33 cellular contexts compared by ENCODE assay signal in genomic region chr19:13330285-13330684, GRCh38.
"Had no signal": no experiment of that assay in that cellular context is flagged by ENCODE, and none has a peak within 500 bp of the region (broad histone marks: within the 10 kb centered on the region; RNA-seq: fewer than 3 reads in every experiment).

No MANE protein-coding gene starts in this region.

- H3K36me3 ChIP-seq: adrenal gland, ascending aorta, brain microvascular endothelial cell, breast epithelium, cardiac muscle cell had no signal

- H3K9me3 ChIP-seq: adrenal gland, body of pancreas, breast epithelium had no signal

- H3K4me1 ChIP-seq: adrenal gland, ascending aorta, body of pancreas, breast epithelium had no signal

- H3K4me3 ChIP-seq: adrenal gland, ascending aorta, body of pancreas, breast epithelium, cardiac muscle cell had no signal

- DNase-seq: activated effector memory CD4-positive, alpha-beta T cell treated with anti-CD3 and anti-CD28 coated beads, Interleukin-2, amount 50 U/mL, for 16 hours; activated effector memory CD4-positive, alpha-beta T cell treated with Interleukin-2 at 50 U/mL for 16 hours; activated gamma-delta T cell; activated gamma-delta T cell treated with Interleukin-2 at 50 U/mL for 16 hours; activated naive CD4-positive, alpha-beta T cell; activated naive CD4-positive, alpha-beta T cell treated with anti-CD3 and anti-CD28 coated beads for 36 hours; activated naive CD4-positive, alpha-beta T cell treated with anti-CD3 and anti-CD28 coated beads, Interleukin-2, amount 10 ng/mL, durations not matched to agents 7 days and 5 days; activated naive CD4-positive, alpha-beta T cell treated with anti-CD3 and anti-CD28 coated beads, Interleukin-2, amount 50 U/mL, for 16 hours; activated naive CD4-positive, alpha-beta T cell treated with Interleukin-2 at 50 U/mL for 16 hours; activated naive CD8-positive, alpha-beta T cell treated with anti-CD3 and anti-CD28 coated beads for 36 hours; activated naive CD8-positive, alpha-beta T cell treated with anti-CD3 and anti-CD28 coated beads, Interleukin-2, amount 10 ng/mL, durations not matched to agents 7 days and 5 days; activated naive CD8-positive, alpha-beta T cell treated with anti-CD3 and anti-CD28 coated beads, Interleukin-2, amount 50 U/mL, for 24 hours; activated T-cell treated with anti-CD3 and anti-CD28 coated beads, Interleukin-2, amount 50 U/mL, for 24 hours; activated T-cell treated with anti-CD3 and anti-CD28 coated beads, Interleukin-2, amount 50 U/mL, for 4 hours; activated T-cell treated with anti-CD3 and anti-CD28 coated beads, Interleukin-2, amount 50 U/mL, for 48 hours; activated T-cell treated with anti-CD3 and anti-CD28 coated beads, Interleukin-2, amount 50 U/mL, for 72 hours; adrenal gland; amniotic stem cell; amygdala; anterior cingulate cortex; aorta; body of pancreas; brain microvascular endothelial cell; caudate nucleus; central memory CD4-positive, alpha-beta T cell; cerebellar nuclear complex had no signal

- ATAC-seq: activated naive CD4-positive, alpha-beta T cell treated with anti-CD3 and anti-CD28 coated beads, Interleukin-2, amount 50 U/mL, for 72 hours; activated naive CD8-positive, alpha-beta T cell treated with anti-CD3 and anti-CD28 coated beads, Interleukin-2, amount 50 U/mL, for 24 hours; activated T-cell treated with anti-CD3 and anti-CD28 coated beads, Interleukin-2, amount 50 U/mL, for 4 hours; activated T-cell treated with anti-CD3 and anti-CD28 coated beads, Interleukin-2, amount 50 U/mL, for 72 hours; activated T-helper 17 cell treated with anti-CD3 and anti-CD28 coated beads, Interleukin-2, amount 50 U/mL, for 72 hours; body of pancreas had no signal

- H3K27ac ChIP-seq: adrenal gland, ascending aorta, body of pancreas, brain microvascular endothelial cell, breast epithelium, cardiac muscle cell had no signal

- H3K27me3 ChIP-seq: adrenal gland, ascending aorta, body of pancreas, brain microvascular endothelial cell, breast epithelium, cardiac muscle cell had no signal

- FAIRE-seq: astrocyte, bronchial epithelial cell had no signal
